Comparison of ENCODE assay signal across 27 cellular contexts in genomic region chr3:97692406-97692805, GRCh38.
"Had no signal": no experiment of that assay in that cellular context is flagged by ENCODE, and none has a peak within 500 bp of the region (broad histone marks: within the 10 kb centered on the region; RNA-seq: fewer than 3 reads in every experiment).

No MANE protein-coding gene starts in this region.

- H3K4me1 ChIP-seq: ascending aorta had no signal

- H3K27ac ChIP-seq: ascending aorta, VCaP had no signal

- DNase-seq: activated B cell treated with CpG ODN at 0.5 μM for 24 hours; activated CD4-positive, alpha-beta memory T cell treated with anti-CD3 and anti-CD28 coated beads for 36 hours; activated CD4-positive, alpha-beta T cell treated with anti-CD3 and anti-CD28 coated beads for 4 hours; activated CD4-positive, alpha-beta T cell treated with anti-CD3 and anti-CD28 coated beads, Interleukin-2, amount 10 ng/mL, durations not matched to agents 24 days and 14 days; activated CD4-positive, alpha-beta T cell treated with anti-CD3 and anti-CD28 coated beads, Interleukin-2, amount 50 U/mL, for 1 hour; activated CD4-positive, alpha-beta T cell treated with anti-CD3 and anti-CD28 coated beads, Interleukin-2, amount 50 U/mL, for 4 hours; activated CD4-positive, CD25-positive, alpha-beta regulatory T cell treated with anti-CD3 and anti-CD28 coated beads, Interleukin-2, amount 50 U/mL, for 72 hours; activated CD8-positive, alpha-beta memory T cell treated with anti-CD3 and anti-CD28 coated beads, Interleukin-2, amount 50 U/mL, for 4 hours; activated CD8-positive, alpha-beta T cell treated with anti-CD3 and anti-CD28 coated beads for 36 hours; activated effector memory CD4-positive, alpha-beta T cell treated with anti-CD3 and anti-CD28 coated beads, Interleukin-2, amount 50 U/mL, for 16 hours; activated gamma-delta T cell treated with Interleukin-2 at 50 U/mL for 16 hours; activated naive CD4-positive, alpha-beta T cell treated with anti-CD3 and anti-CD28 coated beads, Interleukin-2, amount 10 ng/mL, durations not matched to agents 7 days and 5 days; activated naive CD4-positive, alpha-beta T cell treated with Interleukin-2 at 50 U/mL for 16 hours; activated naive CD8-positive, alpha-beta T cell treated with anti-CD3 and anti-CD28 coated beads, Interleukin-2, amount 10 ng/mL, durations not matched to agents 7 days and 5 days; activated naive CD8-positive, alpha-beta T cell treated with anti-CD3 and anti-CD28 coated beads, Interleukin-2, amount 50 U/mL, for 24 hours; activated T-cell treated with anti-CD3 and anti-CD28 coated beads for 4 hours; activated T-cell treated with anti-CD3 and anti-CD28 coated beads, Interleukin-2, amount 50 U/mL, for 1 hour; activated T-cell treated with anti-CD3 and anti-CD28 coated beads, Interleukin-2, amount 50 U/mL, for 4 hours; activated T-cell treated with anti-CD3 and anti-CD28 coated beads, Interleukin-2, amount 50 U/mL, for 72 hours; amygdala; anterior cingulate cortex; central memory CD4-positive, alpha-beta T cell; T-helper 1 cell; T-helper 2 cell; T-helper 9 cell had no signal

- H3K4me3 ChIP-seq: ascending aorta had no signal

- H3K9me3 ChIP-seq: ascending aorta had no signal

- H3K36me3 ChIP-seq: ascending aorta had no signal

- H3K27me3 ChIP-seq: ascending aorta had no signal
